ENCODE assay signal across 1 cellular context in genomic region chr10:68600041-68600778, GRCh38.
A peak's percentile ranks its signal among the peaks of the same experiment; 100 is the strongest.
TF ChIP-seq lines count a peak whose summit lies in the region.

No MANE protein-coding gene starts in this region.

TF ChIP-seq in HepG2, 621 proteins besides CTCF, POLR2A, EP300 and RAD21 (continued from another document and continues in another):
- TF ChIP-seq MAFG (CRISPR knock-in tag; IDR thresholded peaks at IDR 0.05) = no peak
- peak; percentile 65; the same call in 1 of the 2 replicates for TF ChIP-seq ZNF337 (CRISPR knock-in tag; IDR thresholded peaks at IDR 0.05; ENCODE audit: borderline replicate concordance, low read depth)
- peak; percentile 84; the same call in 1 of the 2 replicates for TF ChIP-seq KDM2A (CRISPR knock-in tag; IDR thresholded peaks at IDR 0.05; ENCODE audit: borderline replicate concordance, low read depth)
- TF ChIP-seq ZNF556 (CRISPR knock-in tag; IDR thresholded peaks at IDR 0.05; ENCODE audit: borderline replicate concordance) = peak; percentile 82; the same call in 1 of the 2 replicates
- TF ChIP-seq CCAR2 (optimal IDR thresholded peaks at IDR 0.05; ENCODE audit: low read depth, low read length) = no peak
- TF ChIP-seq NFE2 (CRISPR knock-in tag; IDR thresholded peaks at IDR 0.05) = no peak
- TF ChIP-seq STAT6 (CRISPR knock-in tag; IDR thresholded peaks at IDR 0.05; ENCODE audit: borderline replicate concordance) = no peak; the same call in 1 of the 2 replicates
- no peak; a peak in 1 of 4 replicates for TF ChIP-seq NR2F1 (CRISPR knock-in tag; IDR thresholded peaks at IDR 0.05)
- no peak for TF ChIP-seq ZNF407 (CRISPR knock-in tag; IDR thresholded peaks at IDR 0.05; ENCODE audit: not compliant biosample characterization)
- peak; percentile 49 for TF ChIP-seq NCOA2 (CRISPR knock-in tag; IDR thresholded peaks at IDR 0.05)
- TF ChIP-seq MEIS1 (CRISPR knock-in tag; IDR thresholded peaks at IDR 0.05; ENCODE audit: borderline replicate concordance) = peak; percentile 66; the same call in 1 of the 2 replicates
- peak; percentile 46; the same call in 1 of the 2 replicates for TF ChIP-seq ATF7-NPFF (CRISPR knock-in tag; IDR thresholded peaks at IDR 0.05; ENCODE audit: low read depth)
- no peak for TF ChIP-seq MBD4 (IDR thresholded peaks at IDR 0.05; ENCODE audit: borderline replicate concordance, low read length)
- TF ChIP-seq PRPF4 (IDR thresholded peaks at IDR 0.05; ENCODE audit: low read depth, low read length, poor library complexity, severe bottlenecking) = no peak
- no peak for TF ChIP-seq NFATC3 (CRISPR knock-in tag; IDR thresholded peaks at IDR 0.05)
- 0 out of 2 replicates have a peak, but pooled peaks have one; percentile 44 for TF ChIP-seq RFX5 (IDR thresholded peaks at IDR 0.05; ENCODE audit: low read depth, low read length)
- TF ChIP-seq ZNF737 (CRISPR knock-in tag; IDR thresholded peaks at IDR 0.05; ENCODE audit: borderline replicate concordance) = no peak
- TF ChIP-seq ARNTL (CRISPR knock-in tag; IDR thresholded peaks at IDR 0.05) = 0 out of 2 replicates have a peak, but pooled peaks have one; percentile 34
- peak; percentile 28; the same call in 1 of the 2 replicates for TF ChIP-seq GZF1 (CRISPR knock-in tag; IDR thresholded peaks at IDR 0.05)
- TF ChIP-seq ZFYVE20 (CRISPR knock-in tag; IDR thresholded peaks at IDR 0.05; ENCODE audit: borderline replicate concordance, low read depth) = no peak
- no peak for TF ChIP-seq TRIM22 (IDR thresholded peaks at IDR 0.05)
- TF ChIP-seq ZNF609 (CRISPR knock-in tag; IDR thresholded peaks at IDR 0.05; ENCODE audit: borderline replicate concordance) = peak; percentile 86
- 0 out of 2 replicates have a peak, but pooled peaks have one; percentile 56 for TF ChIP-seq ZNF383 (CRISPR knock-in tag; IDR thresholded peaks at IDR 0.05; ENCODE audit: borderline replicate concordance)
- TF ChIP-seq ZNF136 (CRISPR knock-in tag; IDR thresholded peaks at IDR 0.05; ENCODE audit: low read depth) = no peak
- no peak for TF ChIP-seq SRSF9 (IDR thresholded peaks at IDR 0.05; ENCODE audit: borderline replicate concordance, insufficient read depth, low read depth, low read length, poor library complexity, severe bottlenecking)
- TF ChIP-seq ZNF784 (CRISPR knock-in tag; IDR thresholded peaks at IDR 0.05; ENCODE audit: borderline replicate concordance) = no peak
- TF ChIP-seq PRDM15 (CRISPR knock-in tag; IDR thresholded peaks at IDR 0.05) = peak; percentile 100
- no peak for TF ChIP-seq CBX2 (IDR thresholded peaks at IDR 0.05; ENCODE audit: low read depth, low read length)
- TF ChIP-seq CBX2 (CRISPR knock-in tag; IDR thresholded peaks at IDR 0.05; ENCODE audit: low read depth) = no peak
- no peak for TF ChIP-seq TOPORS (CRISPR knock-in tag; IDR thresholded peaks at IDR 0.05)
- peak; percentile 58; the same call in 1 of the 2 replicates for TF ChIP-seq KDM1A (CRISPR knock-in tag; IDR thresholded peaks at IDR 0.05)
